Comparison of ENCODE assay signal across 9 cellular contexts in the genomic region with DNA sequence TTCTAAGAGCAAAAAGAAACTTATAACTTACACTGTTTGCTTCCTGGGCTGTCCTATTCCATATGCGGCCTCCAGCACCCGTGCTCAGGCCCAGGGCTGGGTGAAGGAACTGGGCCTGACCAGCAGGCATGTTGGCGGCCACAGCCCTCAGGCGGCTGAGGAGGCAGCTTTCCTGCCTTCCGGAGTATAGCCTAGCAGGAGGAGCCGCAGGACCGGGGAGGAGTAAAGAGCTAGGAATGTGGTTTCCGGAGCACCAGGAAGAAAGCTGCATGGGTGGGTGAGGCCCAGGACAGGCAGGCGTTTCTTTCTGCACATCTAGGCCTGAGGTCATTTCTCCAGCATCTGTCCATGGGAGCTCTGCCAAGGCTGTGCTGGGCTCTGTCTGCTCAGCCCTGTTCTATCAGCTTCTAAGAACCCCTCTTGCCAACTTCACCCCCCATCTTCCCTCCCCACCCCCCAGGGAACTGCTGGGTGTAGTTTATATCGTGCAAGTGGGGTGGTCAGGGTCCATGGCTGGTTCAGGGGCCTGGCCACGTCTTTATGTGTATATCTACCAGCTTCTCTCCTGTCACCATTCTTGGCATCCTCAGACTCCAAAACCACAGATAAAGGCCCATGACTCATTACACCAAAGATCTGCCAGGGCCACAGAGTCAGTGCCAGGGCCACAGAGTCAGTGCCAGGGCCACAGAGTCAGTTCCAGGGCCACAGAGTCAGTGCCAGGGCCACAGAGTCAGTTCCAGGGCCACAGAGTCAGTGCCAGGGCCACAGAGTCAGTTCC. TPM values are rescaled to one million over a fixed set of nuclear protein-coding genes. Genes with fewer than 3 reads are reported as not detected.
DNase-seq lines count a peak whose midpoint lies in the region; ATAC-seq lines count a peak whose summit lies in the region.
"Had no signal": no experiment of that assay in that cellular context is flagged by ENCODE, and none has a peak within 500 bp of the region (broad histone marks: within the 10 kb centered on the region; RNA-seq: fewer than 3 reads in every experiment).

No MANE protein-coding gene starts in this region.

- no peaks in the 10 kb centered on the region for H3K4me1 Mint-ChIP-seq in activated T-helper 17 cell treated with anti-CD3 and anti-CD28 coated beads, Interleukin-2, amount 50 U/mL, for 72 hours

- in situ Hi-C loops in ACHN (cut with HindIII; ENCODE audit: low pct_ligation_motif_present, low pct_unique_long_range_greater_than_20kb, low sequenced_read_pairs), result no loop called here

- H3K4me1 ChIP-seq in NT2/D1 (ENCODE audit: insufficient read depth, insufficient read length), result peaks cover 14% of the 10 kb centered on the region

- H3K4me3 Mint-ChIP-seq in activated T-helper 17 cell treated with anti-CD3 and anti-CD28 coated beads, Interleukin-2, amount 50 U/mL, for 72 hours, result no peak overlapping the region

- ATAC-seq in esophagus mucosa, result peak; percentile 75
- ATAC-seq in activated T-helper 17 cell treated with anti-CD3 and anti-CD28 coated beads, Interleukin-2, amount 50 U/mL, for 72 hours (replicated peaks), result no peak
- ATAC-seq in HG02981 (IDR thresholded peaks at IDR 0.05; ENCODE audit: unreplicated experiment), result no peak

- H3K9me3 ChIP-seq in NT2/D1 (ENCODE audit: insufficient read depth, low read length), result no peaks in the 10 kb centered on the region

- no peaks in the 10 kb centered on the region for H3K36me3 ChIP-seq in NT2/D1 (ENCODE audit: insufficient read depth, insufficient read length, low read length)

- H3K27me3 ChIP-seq in NT2/D1 (ENCODE audit: insufficient read depth, insufficient read length), result peaks cover 21% of the 10 kb centered on the region

- H3K9ac ChIP-seq in NT2/D1 (ENCODE audit: insufficient read length, low read depth), result peak overlapping the region; percentile 22

- peak; percentile 19 for DNase-seq in ACHN
- DNase-seq in NT2/D1 (ENCODE audit: low read depth, low spot score), result no peak
- DNase-seq in mucosa of gallbladder (ENCODE audit: low spot score), result peak; percentile 71
- no peak for DNase-seq in SHP77 (lab: John Stamatoyannopoulos, UW)
- DNase-seq in anterior cingulate cortex (lab: John Stamatoyannopoulos, UW), result no peak
- DNase-seq: NCI-H1105 treated with DMSO at 0.1 percent for 48 hours had no signal

- H3K9me3 Mint-ChIP-seq in activated T-helper 17 cell treated with anti-CD3 and anti-CD28 coated beads, Interleukin-2, amount 50 U/mL, for 72 hours, result no peaks in the 10 kb centered on the region

- H3K27ac Mint-ChIP-seq in activated T-helper 17 cell treated with anti-CD3 and anti-CD28 coated beads, Interleukin-2, amount 50 U/mL, for 72 hours, result no peak overlapping the region

- no peak overlapping the region for H3K4me3 ChIP-seq in NT2/D1 (ENCODE audit: insufficient read length, low read depth)

- no peaks in the 10 kb centered on the region for H3K36me3 Mint-ChIP-seq in activated T-helper 17 cell treated with anti-CD3 and anti-CD28 coated beads, Interleukin-2, amount 50 U/mL, for 72 hours (ENCODE audit: low read depth)

- peaks cover 41% of the 10 kb centered on the region for H3K27me3 Mint-ChIP-seq in activated T-helper 17 cell treated with anti-CD3 and anti-CD28 coated beads, Interleukin-2, amount 50 U/mL, for 72 hours

RNA-seq across cellular contexts. Expression of a gene that starts 7.8 kb away (rescaled TPM):
- total RNA-seq in esophagus mucosa (0.60 TPM), mucosa of gallbladder (6.1 TPM)
- under 1 TPM; 0.11 to 0.53 TPM for total RNA-seq in activated T-helper 17 cell treated with anti-CD3 and anti-CD28 coated beads, Interleukin-2, amount 50 U/mL, for 72 hours

RNA-seq across cellular contexts. Expression of a gene that starts 16.1 kb away (rescaled TPM):
- total RNA-seq in esophagus mucosa (0.32 TPM), mucosa of gallbladder (0.89 TPM)
- total RNA-seq in activated T-helper 17 cell treated with anti-CD3 and anti-CD28 coated beads, Interleukin-2, amount 50 U/mL, for 72 hours, result 1 to 10 TPM in 1 of 2 donors, under 1 TPM in 1; 0.09 to 1.2 TPM

RNA-seq across cellular contexts. Expression of a gene that starts 27.5 kb away (rescaled TPM):
- total RNA-seq in esophagus mucosa (3.5 TPM), mucosa of gallbladder (13.7 TPM)
- total RNA-seq in activated T-helper 17 cell treated with anti-CD3 and anti-CD28 coated beads, Interleukin-2, amount 50 U/mL, for 72 hours, result 1 to 10 TPM; 2.1 to 5.3 TPM

RNA-seq across cellular contexts. Expression of a gene that starts 27.5 kb away (rescaled TPM):
- total RNA-seq in esophagus mucosa (not detected), mucosa of gallbladder (0.49 TPM)
- total RNA-seq in activated T-helper 17 cell treated with anti-CD3 and anti-CD28 coated beads, Interleukin-2, amount 50 U/mL, for 72 hours, result under 1 TPM in 1 of 2 donors, not detected in 1; 0.19 TPM

Comparison
In these comparisons a context has a peak if more than half of its experiments do, and no peak if none do; other contexts are left out.
1. DNase-seq: peak in ACHN (single experiment) and mucosa of gallbladder (single experiment); none in NT2/D1 (single experiment), SHP77 (0 of 2) and anterior cingulate cortex (0 of 58).